14 cellular contexts compared by ENCODE assay signal in genomic region chr9:134139081-134139480, GRCh38. TPM values are rescaled to one million over a fixed set of nuclear protein-coding genes. Genes with fewer than 3 reads are reported as not detected.
DNase-seq lines count a peak whose midpoint lies in the region; ATAC-seq and TF ChIP-seq lines count a peak whose summit lies in the region.
"Had no signal": no experiment of that assay in that cellular context is flagged by ENCODE, and none has a peak within 500 bp of the region (broad histone marks: within the 10 kb centered on the region; RNA-seq: fewer than 3 reads in every experiment).

No MANE protein-coding gene starts in this region.

- ATAC-seq in GM21526 (IDR thresholded peaks at IDR 0.05; ENCODE audit: low FRiP score, unreplicated experiment), result no peak
- ATAC-seq: gastroesophageal sphincter had no signal

- H3K4me1 ChIP-seq in ACC112 (ENCODE audit: control insufficient read depth, insufficient read depth, low read length, unreplicated experiment) (peaks cover 29% of the 10 kb centered on the region), Caco-2 (peaks cover 19% of the 10 kb centered on the region)

- no peak overlapping the region for H3K27ac ChIP-seq in ACC112 (ENCODE audit: low read depth, low read length)

- H3K27me3 Mint-ChIP-seq in brain (peaks cover 5% of the 10 kb centered on the region), Caco-2 (ENCODE audit: insufficient read depth, unreplicated experiment) (no peaks in the 10 kb centered on the region)

- no peaks in the 10 kb centered on the region for H3K9me3 ChIP-seq in Caco-2
- H3K9me3 ChIP-seq: gastroesophageal sphincter had no signal

- H3K36me3 ChIP-seq in ACC112 (ENCODE audit: insufficient read depth, low read length) (peaks cover 11% of the 10 kb centered on the region; the same call in 1 of the 2 replicates), Caco-2 (ENCODE audit: control insufficient read depth, insufficient read depth, low read length) (no peaks in the 10 kb centered on the region; the same call in 1 of the 2 replicates)

- H3K27ac Mint-ChIP-seq in brain, result peak overlapping the region in 4 of 5 experiments; percentile 76 to 90 (median 80)
- no peak overlapping the region for H3K27ac Mint-ChIP-seq in Caco-2 (ENCODE audit: unreplicated experiment)

- peak overlapping the region; percentile 76 to 96 (median 82) for H3K4me3 Mint-ChIP-seq in brain
- H3K4me3 Mint-ChIP-seq in Caco-2 (ENCODE audit: unreplicated experiment), result no peak overlapping the region
- H3K4me3 Mint-ChIP-seq: CD14-positive monocyte had no signal

- H3K4me3 ChIP-seq in ACC112 (ENCODE audit: low read depth, low read length), result peak overlapping the region; percentile 40; the same call in 1 of the 2 replicates
- H3K4me3 ChIP-seq in Caco-2 (ENCODE audit: low read depth, low read length), result no peak overlapping the region
- H3K4me3 ChIP-seq: gastroesophageal sphincter had no signal

- H2AFZ ChIP-seq in ACC112 (ENCODE audit: low read length, unreplicated experiment), result no peak overlapping the region

- no TSS peak for BruUV-seq in Caco-2 (replicated peaks; lab: Mats Ljungman, UMichigan)

- peaks cover 48% of the 10 kb centered on the region for H3K4me1 Mint-ChIP-seq in brain
- H3K4me1 Mint-ChIP-seq in Caco-2 (ENCODE audit: low read depth, unreplicated experiment), result peaks cover 15% of the 10 kb centered on the region

- CTCF ChIA-PET in Caco-2 (lab: Charles Lee), result interaction anchor here (0.6 kb wide), 1 partner anchor 783 kb away, joined by 3 read pairs; the partner anchor contains the start of gene SURF1

- H3K36me3 Mint-ChIP-seq in brain, result peaks cover 39% of the 10 kb centered on the region
- peaks cover 57% of the 10 kb centered on the region for H3K36me3 Mint-ChIP-seq in Caco-2 (ENCODE audit: insufficient read depth, unreplicated experiment)

- H3K27me3 ChIP-seq in ACC112 (ENCODE audit: insufficient read depth, low read length), result no peaks in the 10 kb centered on the region
- H3K27me3 ChIP-seq in Caco-2 (replicated peaks; ENCODE audit: control insufficient read depth, insufficient read depth, low read length), result no peaks in the 10 kb centered on the region
- H3K27me3 ChIP-seq: gastroesophageal sphincter had no signal

- H3K9me3 Mint-ChIP-seq in brain (peaks cover 0 to 2% (median 0%) of the 10 kb centered on the region in 5 experiments), Caco-2 (ENCODE audit: unreplicated experiment) (no peaks in the 10 kb centered on the region)
- H3K9me3 Mint-ChIP-seq: CD14-positive monocyte had no signal

- intact Hi-C loops in Caco-2 (cut with micrococcal nuclease; ENCODE audit: unreplicated experiment), result no loop called here

- POLR2A ChIA-PET in Caco-2 (lab: Charles Lee), result no interaction called here

- DNase-seq in ELF-1 (ENCODE audit: low read depth, low spot score) (peak; percentile 35), iris pigment epithelial cell (ENCODE audit: low read depth) (peak; percentile 29), Caco-2 (no peak), iPS-NIHi7 (ENCODE audit: extremely low spot score) (no peak)
- no peak for DNase-seq in activated CD8-positive, alpha-beta memory T cell treated with anti-CD3 and anti-CD28 coated beads, Interleukin-2, amount 50 U/mL, for 4 hours
- DNase-seq: cerebellar nuclear complex, NCI-H1417 treated with DMSO at 0.1 percent for 48 hours, NCI-H524, SIG-M5 had no signal

- TF ChIP-seq CTCF in brain (conservative IDR thresholded peaks at IDR 0.05) (no peak), Caco-2 (IDR thresholded peaks at IDR 0.05; ENCODE audit: insufficient read depth in 1 of 2, low read depth in 1 of 2, low read length in 1 of 2, severe bottlenecking in 1 of 2, unreplicated experiment in 1 of 2) (no peak)

- H3K79me2 ChIP-seq in ACC112 (ENCODE audit: control insufficient read depth, insufficient read depth, low read length, unreplicated experiment), result peaks cover 45% of the 10 kb centered on the region

RNA-seq across cellular contexts. Expression of gene WDR5, which starts 3.2 kb away (rescaled TPM):
- 48.9 TPM for polyA plus RNA-seq in brain (ENCODE audit: insufficient read depth, low read depth, low replicate concordance)
- total RNA-seq in Caco-2 (2022), result 51.7 and 54.8 TPM in 2 replicates

RNA-seq across cellular contexts. Expression of gene RNU6ATAC, which starts 25.3 kb away (rescaled TPM):
- not detected for polyA plus RNA-seq in brain (ENCODE audit: insufficient read depth, low read depth, low replicate concordance)
- total RNA-seq in Caco-2 (2022), result 72.9 and 99.0 TPM in 2 replicates
- total RNA-seq: gastroesophageal sphincter had no signal
- polyA plus RNA-seq: CD14-positive monocyte had no signal

Comparison
In these comparisons a context has a peak if more than half of its experiments do, and no peak if none do; other contexts are left out.
1. DNase-seq: peak in ELF-1 (single experiment) and iris pigment epithelial cell (single experiment); none in activated CD8-positive, alpha-beta memory T cell treated with anti-CD3 and anti-CD28 coated beads, Interleukin-2, amount 50 U/mL, for 4 hours (single experiment), Caco-2 (0 of 2) and iPS-NIHi7 (single experiment).